Comparison of ENCODE assay signal across 14 cellular contexts in the genomic region with DNA sequence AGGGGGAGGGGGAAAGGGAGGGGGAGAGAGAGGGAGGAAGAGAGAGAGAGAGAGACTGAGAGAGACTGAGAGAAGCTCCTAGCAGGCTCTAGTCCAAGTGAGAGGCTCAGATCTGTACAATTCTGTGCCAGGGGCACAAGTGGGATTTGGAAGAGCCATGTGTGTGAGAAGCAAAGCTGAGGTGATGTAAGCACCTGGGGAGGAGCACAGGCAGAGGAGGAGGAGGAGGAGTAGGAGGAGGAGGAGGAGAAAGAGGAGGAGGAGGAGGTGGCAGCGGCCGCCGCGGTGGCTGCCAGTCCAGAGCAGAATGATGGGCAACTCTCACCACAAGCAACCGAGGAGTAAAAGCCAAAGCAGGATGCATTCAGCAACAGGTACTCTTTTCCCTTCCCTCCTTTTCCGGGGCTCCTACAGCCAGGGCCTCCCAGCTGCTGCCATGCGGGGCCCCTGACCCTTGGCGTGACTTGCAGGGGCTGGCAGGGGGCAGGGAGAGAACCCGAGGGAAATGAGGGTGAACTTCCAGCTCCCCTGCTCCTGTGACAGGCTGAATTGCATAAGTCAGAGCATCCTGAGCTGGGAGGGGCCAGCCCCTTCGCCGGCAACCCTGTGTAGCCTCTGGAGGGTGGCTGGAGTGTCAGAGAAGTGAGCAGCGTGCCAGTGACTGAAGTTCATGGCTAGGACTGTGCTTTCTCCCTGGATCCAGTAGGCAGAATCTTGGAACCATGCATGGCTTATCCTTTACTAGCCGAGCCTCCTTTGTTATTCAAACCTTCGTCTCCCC.
DNase-seq lines count a peak whose midpoint lies in the region; ATAC-seq and TF ChIP-seq lines count a peak whose summit lies in the region.
"Had no signal": no experiment of that assay in that cellular context is flagged by ENCODE, and none has a peak within 500 bp of the region (broad histone marks: within the 10 kb centered on the region; RNA-seq: fewer than 3 reads in every experiment).

No MANE protein-coding gene starts in this region.

- no peaks in the 10 kb centered on the region for H3K36me3 Mint-ChIP-seq in WTC11
- H3K36me3 Mint-ChIP-seq in immature natural killer cell: peaks cover 0 to 3% (median 0%) of the 10 kb centered on the region in 3 donors
- H3K36me3 Mint-ChIP-seq: activated CD8-positive, alpha-beta memory T cell treated with anti-CD3 and anti-CD28 coated beads, Interleukin-2, amount 10 ng/mL, durations not matched to agents 7 days and 5 days had no signal

- peak overlapping the region in 1 of 2 donors; percentile 55 for H3K4me3 ChIP-seq in stomach smooth muscle (ENCODE audit: low read length in 2 of 2)
- H3K4me3 ChIP-seq: K562 had no signal

- ATAC-seq in WTC11: peak; percentile 14
- ATAC-seq: activated CD8-positive, alpha-beta memory T cell treated with anti-CD3 and anti-CD28 coated beads, Interleukin-2, amount 10 ng/mL, durations not matched to agents 7 days and 5 days; K562 had no signal

- peak overlapping the region; percentile 55 for H3K27ac ChIP-seq in stomach smooth muscle (ENCODE audit: low read length)
- H3K27ac ChIP-seq: uterus had no signal

- DNase-seq in SKM-1 treated with dmso at 0.1 percent for 144 hours (lab: John Stamatoyannopoulos, UW; ENCODE audit: unreplicated experiment) (peak; percentile 20), SKM-1 (lab: John Stamatoyannopoulos, UW; ENCODE audit: unreplicated experiment) (no peak), WTC11 (ENCODE audit: low spot score) (no peak), immature natural killer cell (no peak), NAMALWA (ENCODE audit: low spot score) (no peak), NCI-H2196 treated with DMSO at 0.1 percent for 48 hours (lab: John Stamatoyannopoulos, UW; ENCODE audit: unreplicated experiment) (no peak), NCI-H345 treated with DMSO at 0.1 percent for 48 hours (lab: John Stamatoyannopoulos, UW; ENCODE audit: unreplicated experiment) (no peak)
- DNase-seq: ACHN; activated CD8-positive, alpha-beta memory T cell treated with anti-CD3 and anti-CD28 coated beads, Interleukin-2, amount 10 ng/mL, durations not matched to agents 7 days and 5 days; HFFc6; NCI-H2029 treated with DMSO at 0.1 percent for 48 hours; uterus had no signal

- peak overlapping the region in 1 of 2 donors; percentile 33 for H3K9ac ChIP-seq in stomach smooth muscle (ENCODE audit: low read length in 2 of 2)

- peaks cover 25% of the 10 kb centered on the region for H3K4me1 Mint-ChIP-seq in WTC11
- H3K4me1 Mint-ChIP-seq in immature natural killer cell: peaks cover 0 to 2% of the 10 kb centered on the region in 2 donors

- peaks cover 0 to 16% of the 10 kb centered on the region in 2 donors for H3K27me3 ChIP-seq in stomach smooth muscle (ENCODE audit: control insufficient read depth in 1 of 2, insufficient read depth in 2 of 2, low read length in 2 of 2)
- H3K27me3 ChIP-seq: uterus had no signal

- H3K36me3 ChIP-seq in stomach smooth muscle (ENCODE audit: control insufficient read depth in 2 of 2, insufficient read depth in 2 of 2, low read length in 2 of 2): no peaks in the 10 kb centered on the region
- H3K36me3 ChIP-seq: uterus had no signal

- CTCF ChIA-PET in WTC11 (lab: Charles Lee): interaction anchor here (0.6 to 2.7 kb wide), 7 partner anchors 17 to 57 kb away, joined by 4 to 6 read pairs (median 5); no protein-coding TSS in a partner anchor

- peaks cover 26% of the 10 kb centered on the region for H3K4me1 ChIP-seq in stomach smooth muscle (ENCODE audit: control insufficient read depth, insufficient read depth, low read length)
- H3K4me1 ChIP-seq: uterus had no signal

- POLR2A ChIA-PET in WTC11 (lab: Charles Lee): interaction anchor here (1.0 kb wide), 1 partner anchor 9 kb away, joined by 4 read pairs; no protein-coding TSS in a partner anchor

- H3K9me3 ChIP-seq in stomach smooth muscle (ENCODE audit: control insufficient read depth in 2 of 2, low read length in 2 of 2): no peaks in the 10 kb centered on the region
- H3K9me3 ChIP-seq: uterus had no signal

- H3K27me3 Mint-ChIP-seq in WTC11 (ENCODE audit: low read depth) (no peaks in the 10 kb centered on the region), immature natural killer cell (ENCODE audit: low read depth in 3 of 3) (peaks cover 8 to 14% (median 12%) of the 10 kb centered on the region in 3 donors)

- no peak for TF ChIP-seq CTCF in WTC11 (IDR thresholded peaks at IDR 0.05)

- H3K27ac Mint-ChIP-seq in WTC11 (no peak overlapping the region), immature natural killer cell (no peak overlapping the region)
- H3K27ac Mint-ChIP-seq: activated CD8-positive, alpha-beta memory T cell treated with anti-CD3 and anti-CD28 coated beads, Interleukin-2, amount 10 ng/mL, durations not matched to agents 7 days and 5 days; HFFc6 had no signal

- H3K4me3 Mint-ChIP-seq in WTC11 (no peak overlapping the region; the same call in 1 of the 2 replicates), immature natural killer cell (peak overlapping the region in 4 of 5 donors; percentile 13 to 65 (median 60))
- H3K4me3 Mint-ChIP-seq: activated CD8-positive, alpha-beta memory T cell treated with anti-CD3 and anti-CD28 coated beads, Interleukin-2, amount 10 ng/mL, durations not matched to agents 7 days and 5 days; HFFc6 had no signal

- H3K9me3 Mint-ChIP-seq in WTC11 (no peaks in the 10 kb centered on the region), immature natural killer cell (no peaks in the 10 kb centered on the region)
- H3K9me3 Mint-ChIP-seq: HFFc6 had no signal

TF ChIP-seq in WTC11, 78 proteins besides CTCF, POLR2A, EP300 and RAD21:
- TF ChIP-seq OVOL2 (CRISPR knock-in tag; IDR thresholded peaks at IDR 0.05; ENCODE audit: borderline replicate concordance) (no peak), ZNF263 (CRISPR knock-in tag; IDR thresholded peaks at IDR 0.05; ENCODE audit: low read depth) (peak; percentile 72; the same call in 1 of the 2 replicates), MXD4 (CRISPR knock-in tag; IDR thresholded peaks at IDR 0.05; ENCODE audit: borderline replicate concordance) (no peak), GRHL2 (CRISPR knock-in tag; IDR thresholded peaks at IDR 0.05; ENCODE audit: insufficient replicate concordance, severe bottlenecking) (no peak), GABPB1 (CRISPR knock-in tag; IDR thresholded peaks at IDR 0.05) (no peak)
- TF ChIP-seq, protein P1, sequence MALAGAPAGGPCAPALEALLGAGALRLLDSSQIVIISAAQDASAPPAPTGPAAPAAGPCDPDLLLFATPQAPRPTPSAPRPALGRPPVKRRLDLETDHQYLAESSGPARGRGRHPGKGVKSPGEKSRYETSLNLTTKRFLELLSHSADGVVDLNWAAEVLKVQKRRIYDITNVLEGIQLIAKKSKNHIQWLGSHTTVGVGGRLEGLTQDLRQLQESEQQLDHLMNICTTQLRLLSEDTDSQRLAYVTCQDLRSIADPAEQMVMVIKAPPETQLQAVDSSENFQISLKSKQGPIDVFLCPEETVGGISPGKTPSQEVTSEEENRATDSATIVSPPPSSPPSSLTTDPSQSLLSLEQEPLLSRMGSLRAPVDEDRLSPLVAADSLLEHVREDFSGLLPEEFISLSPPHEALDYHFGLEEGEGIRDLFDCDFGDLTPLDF (CRISPR knock-in tag; IDR thresholded peaks at IDR 0.05): no peak
